In genomic region chr5:83097582-83098265, GRCh38 we compare ENCODE assay signal across 13 cellular contexts. TPM values are rescaled to one million over a fixed set of nuclear protein-coding genes. Genes with fewer than 3 reads are reported as not detected.
DNase-seq lines count a peak whose midpoint lies in the region; ATAC-seq and TF ChIP-seq lines count a peak whose summit lies in the region.
"Had no signal": no experiment of that assay in that cellular context is flagged by ENCODE, and none has a peak within 500 bp of the region (broad histone marks: within the 10 kb centered on the region; RNA-seq: fewer than 3 reads in every experiment).

No MANE protein-coding gene starts in this region.

- TF ChIP-seq POLR2A in heart left ventricle (IDR thresholded peaks at IDR 0.05), result no peak

- ATAC-seq in GM21723 (IDR thresholded peaks at IDR 0.05; ENCODE audit: unreplicated experiment), result peak; percentile 56
- ATAC-seq in SK-N-SH treated with all-trans-retinoic acid at 6 μM for 48 hours, result peak; percentile 46
- ATAC-seq in heart left ventricle, result peak; percentile 73 to 84 (median 79)
- ATAC-seq in HG02763 (IDR thresholded peaks at IDR 0.05; ENCODE audit: unreplicated experiment), result no peak
- no peak for ATAC-seq in HG03521 (IDR thresholded peaks at IDR 0.05; ENCODE audit: unreplicated experiment)
- ATAC-seq in stimulated activated memory B cell treated with anti-CD40 and anti-IgM and Interleukin-4, amounts not matched to agents 10 μg/mL and 1 μg/mL and 100 μg/mL, for 72 hours, result no peak
- ATAC-seq: activated T-helper 17 cell treated with anti-CD3 and anti-CD28 coated beads, Interleukin-2, amount 50 U/mL, for 72 hours; mucosa of descending colon had no signal

- peaks cover 12% of the 10 kb centered on the region for H3K9me3 Mint-ChIP-seq in stimulated activated memory B cell treated with anti-CD40 and anti-IgM and Interleukin-4, amounts not matched to agents 10 μg/mL and 1 μg/mL and 100 μg/mL, for 72 hours
- H3K9me3 Mint-ChIP-seq: activated T-helper 17 cell treated with anti-CD3 and anti-CD28 coated beads, Interleukin-2, amount 50 U/mL, for 72 hours had no signal

- no peaks in the 10 kb centered on the region for H3K27me3 ChIP-seq in heart left ventricle

- no peak overlapping the region for H3K4me3 Mint-ChIP-seq in stimulated activated memory B cell treated with anti-CD40 and anti-IgM and Interleukin-4, amounts not matched to agents 10 μg/mL and 1 μg/mL and 100 μg/mL, for 72 hours
- H3K4me3 Mint-ChIP-seq: activated T-helper 17 cell treated with anti-CD3 and anti-CD28 coated beads, Interleukin-2, amount 50 U/mL, for 72 hours had no signal

- WGBS in heart left ventricle, 4 donors, result 31 to 40% (median 35%) methylated on average over 2 of the region's 2 CpGs

- TF ChIP-seq CTCF in AG10803 (conservative IDR thresholded peaks at IDR 0.05; ENCODE audit: low read length), result no peak
- no peak for TF ChIP-seq CTCF in heart left ventricle (IDR thresholded peaks at IDR 0.05)

- H3K27me3 Mint-ChIP-seq in stimulated activated memory B cell treated with anti-CD40 and anti-IgM and Interleukin-4, amounts not matched to agents 10 μg/mL and 1 μg/mL and 100 μg/mL, for 72 hours, result no peaks in the 10 kb centered on the region
- H3K27me3 Mint-ChIP-seq: activated T-helper 17 cell treated with anti-CD3 and anti-CD28 coated beads, Interleukin-2, amount 50 U/mL, for 72 hours had no signal

- H3K36me3 Mint-ChIP-seq in stimulated activated memory B cell treated with anti-CD40 and anti-IgM and Interleukin-4, amounts not matched to agents 10 μg/mL and 1 μg/mL and 100 μg/mL, for 72 hours, result peaks cover 28% of the 10 kb centered on the region

- H3K36me3 ChIP-seq in heart left ventricle, result no peaks in the 10 kb centered on the region

- peak overlapping the region in 8 of 12 donors; percentile 0 to 50 (median 28) for H3K27ac ChIP-seq in heart left ventricle

- peak; percentile 35 for DNase-seq in AG10803 (ENCODE audit: low read depth)
- no peak for DNase-seq in heart left ventricle
- DNase-seq in mesenteric fat pad (ENCODE audit: low spot score), result no peak
- DNase-seq: activated CD4-positive, CD25-positive, alpha-beta regulatory T cell treated with anti-CD3 and anti-CD28 coated beads, Interleukin-2, amount 50 U/mL, for 72 hours; KBM-7; mucosa of descending colon; SIG-M5 had no signal

- peaks cover 0 to 24% (median 11%) of the 10 kb centered on the region in 12 donors for H3K9me3 ChIP-seq in heart left ventricle

- peaks cover 11% of the 10 kb centered on the region for H3K4me1 Mint-ChIP-seq in stimulated activated memory B cell treated with anti-CD40 and anti-IgM and Interleukin-4, amounts not matched to agents 10 μg/mL and 1 μg/mL and 100 μg/mL, for 72 hours

- peaks cover 0 to 30% (median 13%) of the 10 kb centered on the region in 12 donors for H3K4me1 ChIP-seq in heart left ventricle

- no peak overlapping the region for H3K27ac Mint-ChIP-seq in stimulated activated memory B cell treated with anti-CD40 and anti-IgM and Interleukin-4, amounts not matched to agents 10 μg/mL and 1 μg/mL and 100 μg/mL, for 72 hours
- H3K27ac Mint-ChIP-seq: activated T-helper 17 cell treated with anti-CD3 and anti-CD28 coated beads, Interleukin-2, amount 50 U/mL, for 72 hours had no signal

- H3K4me3 ChIP-seq in AG10803 (ENCODE audit: low read length) (no peak overlapping the region), heart left ventricle (no peak overlapping the region)
- H3K4me3 ChIP-seq: mucosa of descending colon had no signal

- intact Hi-C loops in heart left ventricle (cut with DNase I), result loop anchor here in 1 of 10 donors (10.0 kb wide), 1 partner anchor 327 kb away; no protein-coding TSS in a partner anchor

TF ChIP-seq in SK-N-SH treated with all-trans-retinoic acid at 6 μM for 48 hours, 23 proteins besides CTCF, POLR2A, EP300 and RAD21:
- TF ChIP-seq ZNF70 (CRISPR knock-in tag; IDR thresholded peaks at IDR 0.05), result no peak
- peak; percentile 98 for TF ChIP-seq ISL1 (CRISPR knock-in tag; IDR thresholded peaks at IDR 0.05)
- no peak for TF ChIP-seq ZNF565 (CRISPR knock-in tag; conservative IDR thresholded peaks at IDR 0.05; ENCODE audit: low read depth)
- TF ChIP-seq CSRNP3 (CRISPR knock-in tag; IDR thresholded peaks at IDR 0.05), result peak; percentile 92
- peak; percentile 11; the same call in 1 of the 2 replicates for TF ChIP-seq SNAI2 (CRISPR knock-in tag; IDR thresholded peaks at IDR 0.05)
- TF ChIP-seq POU6F1 (CRISPR knock-in tag; IDR thresholded peaks at IDR 0.05; ENCODE audit: borderline replicate concordance, low read depth), result peak; percentile 91; the same call in 1 of the 2 replicates
- no peak for TF ChIP-seq ZFP30 (CRISPR knock-in tag; IDR thresholded peaks at IDR 0.05)
- TF ChIP-seq OSR1 (CRISPR knock-in tag; IDR thresholded peaks at IDR 0.05), result no peak
- no peak for TF ChIP-seq BACH2 (CRISPR knock-in tag; IDR thresholded peaks at IDR 0.05; ENCODE audit: borderline replicate concordance)
- TF ChIP-seq PPARA (CRISPR knock-in tag; IDR thresholded peaks at IDR 0.05; ENCODE audit: borderline replicate concordance), result no peak
- TF ChIP-seq RARB (CRISPR knock-in tag; IDR thresholded peaks at IDR 0.05), result peak; percentile 53; the same call in 1 of the 2 replicates
- TF ChIP-seq ESRRG (CRISPR knock-in tag; IDR thresholded peaks at IDR 0.05), result peak; percentile 93; the same call in 1 of the 2 replicates
- TF ChIP-seq TCF4 (CRISPR knock-in tag; IDR thresholded peaks at IDR 0.05; ENCODE audit: borderline replicate concordance), result no peak
- peak; percentile 83 for TF ChIP-seq ZC3H10 (CRISPR knock-in tag; IDR thresholded peaks at IDR 0.05)
- peak; percentile 82; the same call in 1 of the 2 replicates for TF ChIP-seq TOX (CRISPR knock-in tag; IDR thresholded peaks at IDR 0.05; ENCODE audit: borderline replicate concordance)
- peak; percentile 97 for TF ChIP-seq CREB5 (CRISPR knock-in tag; IDR thresholded peaks at IDR 0.05; ENCODE audit: low read depth)
- peak; percentile 86 for TF ChIP-seq PATZ1 (CRISPR knock-in tag; IDR thresholded peaks at IDR 0.05; ENCODE audit: borderline replicate concordance)
TF ChIP-seq in SK-N-SH treated with all-trans-retinoic acid at 6 μM for 48 hours: peak in this region for 10.

RNA-seq across cellular contexts. Expression of gene XRCC4, which starts 20.4 kb away (rescaled TPM):
- total RNA-seq in heart left ventricle (10 to 100 TPM in 3 of 9 donors, 1 to 10 TPM in 6; 3.3 to 50.5 (median 8.0) TPM), mesenteric fat pad (7.4 TPM)
- polyA plus RNA-seq in heart left ventricle, result 10 to 100 TPM in 1 of 2 donors, 1 to 10 TPM in 1; 3.4 to 22.0 TPM

RNA-seq across cellular contexts. Expression of gene TMEM167A, which starts 20.5 kb away (rescaled TPM):
- total RNA-seq in heart left ventricle (10 to 100 TPM; 21.4 to 62.7 (median 48.4) TPM), mesenteric fat pad (108 TPM)
- polyA plus RNA-seq in heart left ventricle, result 10 to 100 TPM; 16.7 to 49.0 TPM

Comparison
In these comparisons a context has a peak if more than half of its experiments do, and no peak if none do; other contexts are left out.
1. ATAC-seq: peak in GM21723 (single experiment), SK-N-SH treated with all-trans-retinoic acid at 6 μM for 48 hours (single experiment) and heart left ventricle (4 of 4); none in HG02763 (single experiment), HG03521 (single experiment) and stimulated activated memory B cell treated with anti-CD40 and anti-IgM and Interleukin-4, amounts not matched to agents 10 μg/mL and 1 μg/mL and 100 μg/mL, for 72 hours (single experiment).